ENCODE assay signal across 8 cellular contexts in the genomic region with DNA sequence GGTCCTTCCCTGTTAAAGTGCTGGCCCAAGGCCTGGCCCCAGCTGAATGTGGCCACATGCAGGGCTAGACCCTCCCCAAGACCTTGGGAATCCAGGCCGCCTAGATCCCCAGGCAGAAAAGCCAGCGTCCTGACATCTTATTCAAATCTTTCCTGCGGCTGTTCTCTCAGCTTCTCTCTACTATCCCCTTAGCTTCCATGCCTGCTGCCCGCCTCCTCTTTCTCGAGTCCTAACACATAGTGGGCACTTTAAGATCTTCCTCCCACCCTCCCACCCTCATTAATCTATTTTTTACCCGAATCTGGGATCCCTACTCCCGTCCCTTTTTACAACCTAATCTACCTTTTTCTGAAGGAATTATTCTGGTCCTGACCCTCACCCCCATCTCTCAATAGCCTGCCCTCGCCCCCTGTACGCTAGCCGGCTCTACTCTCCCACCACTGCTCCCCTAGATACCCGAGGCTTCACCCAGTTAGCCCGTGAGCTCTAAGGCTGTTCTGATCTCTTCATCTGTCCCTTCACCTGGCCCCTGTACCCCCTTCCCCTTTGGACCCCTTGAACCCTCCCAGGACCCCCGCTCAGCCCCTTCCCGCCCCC. TPM values are rescaled to one million over a fixed set of nuclear protein-coding genes. Genes with fewer than 3 reads are reported as not detected.
DNase-seq lines count a peak whose midpoint lies in the region; ATAC-seq and TF ChIP-seq lines count a peak whose summit lies in the region.

A gene with protein sequence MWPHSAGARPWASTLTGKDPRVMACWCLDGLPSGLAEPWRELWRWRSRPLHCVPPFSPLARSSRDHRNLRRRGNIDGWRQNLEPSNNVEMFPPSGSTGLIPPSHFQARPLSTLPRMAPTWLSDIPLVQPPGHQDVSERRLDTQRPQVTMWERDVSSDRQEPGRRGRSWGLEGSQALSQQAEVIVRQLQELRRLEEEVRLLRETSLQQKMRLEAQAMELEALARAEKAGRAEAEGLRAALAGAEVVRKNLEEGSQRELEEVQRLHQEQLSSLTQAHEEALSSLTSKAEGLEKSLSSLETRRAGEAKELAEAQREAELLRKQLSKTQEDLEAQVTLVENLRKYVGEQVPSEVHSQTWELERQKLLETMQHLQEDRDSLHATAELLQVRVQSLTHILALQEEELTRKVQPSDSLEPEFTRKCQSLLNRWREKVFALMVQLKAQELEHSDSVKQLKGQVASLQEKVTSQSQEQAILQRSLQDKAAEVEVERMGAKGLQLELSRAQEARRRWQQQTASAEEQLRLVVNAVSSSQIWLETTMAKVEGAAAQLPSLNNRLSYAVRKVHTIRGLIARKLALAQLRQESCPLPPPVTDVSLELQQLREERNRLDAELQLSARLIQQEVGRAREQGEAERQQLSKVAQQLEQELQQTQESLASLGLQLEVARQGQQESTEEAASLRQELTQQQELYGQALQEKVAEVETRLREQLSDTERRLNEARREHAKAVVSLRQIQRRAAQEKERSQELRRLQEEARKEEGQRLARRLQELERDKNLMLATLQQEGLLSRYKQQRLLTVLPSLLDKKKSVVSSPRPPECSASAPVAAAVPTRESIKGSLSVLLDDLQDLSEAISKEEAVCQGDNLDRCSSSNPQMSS (minus strand): TSS at position 260 of the 597 bp plus-strand sequence. CDS start 202 bp downstream, at position 58.

- H3K4me3 ChIP-seq in psoas muscle: peak within 1 kb of the TSS; percentile 81

- TF ChIP-seq CTCF in VCaP (conservative IDR thresholded peaks at IDR 0.05) (no peak), psoas muscle (IDR thresholded peaks at IDR 0.05) (no peak)

- ATAC-seq in Right ventricle myocardium inferior (no peak), psoas muscle (peak in 1 of 4 donors; percentile 52)

- DNase-seq in T-helper 1 cell (no peak), Right ventricle myocardium inferior (ENCODE audit: missing footprints) (no peak), psoas muscle (no peak), DMS 273 treated with DMSO at 0.1 percent for 48 hours (lab: John Stamatoyannopoulos, UW) (no peak), NCI-H2171 (lab: John Stamatoyannopoulos, UW) (no peak), NCI-H510A (lab: John Stamatoyannopoulos, UW) (no peak)

- no peaks in the 10 kb centered on the region for H3K9me3 ChIP-seq in psoas muscle

- peaks cover 6% of the 10 kb centered on the region for H3K4me1 ChIP-seq in psoas muscle

- H3K36me3 ChIP-seq in psoas muscle (ENCODE audit: insufficient read depth in 1 of 2, low read depth in 1 of 2): peaks cover 0 to 33% of the 10 kb centered on the region in 2 donors

- WGBS in psoas muscle, 3 donors: 5 to 6% (median 6%) methylated on average over 14 of the region's 14 CpGs

- H3K27ac ChIP-seq in VCaP (peak within 1 kb of the TSS; percentile 74), psoas muscle (peak within 1 kb of the TSS; percentile 63)

- H3K27me3 ChIP-seq in psoas muscle (ENCODE audit: insufficient read depth in 3 of 3, low read length in 2 of 3): no peaks in the 10 kb centered on the region

- intact Hi-C loops in T-helper 1 cell treated with Interleukin-12 subunit alpha and Interleukin-12 subunit beta and Interleukin-4 antibody, amounts not matched to agents 30 ng/mL and 1 ng/mL, for 36 hours (cut with micrococcal nuclease): loop anchor here (1.0 to 10.0 kb wide), 16 partner anchors 20 to 1091 kb away; partner anchors contain the start of genes C6orf136, DXO, HLA-C and MDC1
- intact Hi-C loops in Right ventricle myocardium inferior (cut with DNase I): loop anchor here (5.0 kb wide), 1 partner anchor 35 kb away; no protein-coding TSS in a partner anchor
- intact Hi-C loops in psoas muscle (cut with DNase I): no loop called here

RNA-seq across cellular contexts. Expression of the gene that starts here (rescaled TPM):
- total RNA-seq in T-helper 1 cell treated with Interleukin-12 subunit alpha and Interleukin-12 subunit beta and Interleukin-4 antibody, amounts not matched to agents 30 ng/mL and 1 ng/mL, for 36 hours: 36.5 and 42.4 TPM in 2 replicates
- total RNA-seq in Right ventricle myocardium inferior (12.3 TPM), psoas muscle (10 to 100 TPM; 10.3 to 15.2 (median 12.9) TPM)
- 1 to 10 TPM; 7.4 to 9.7 (median 8.3) TPM for polyA plus RNA-seq in psoas muscle

Comparison
In these comparisons a context has a peak if more than half of its experiments do, and no peak if none do; other contexts are left out.
1. intact Hi-C loops: an anchor here in T-helper 1 cell treated with Interleukin-12 subunit alpha and Interleukin-12 subunit beta and Interleukin-4 antibody, amounts not matched to agents 30 ng/mL and 1 ng/mL, for 36 hours (1.0 to 10.0 kb wide) and Right ventricle myocardium inferior (5.0 kb wide); none called in psoas muscle.